Comparison of ENCODE assay signal across 8 cellular contexts in genomic region chr14:58243790-58244555, GRCh38.
DNase-seq lines count a peak whose midpoint lies in the region; ATAC-seq and TF ChIP-seq lines count a peak whose summit lies in the region.

No MANE protein-coding gene starts in this region.

- TF ChIP-seq CTCF in RWPE2 (IDR thresholded peaks at IDR 0.05; ENCODE audit: poor library complexity, severe bottlenecking) (no peak), GM20000 (IDR thresholded peaks at IDR 0.05; ENCODE audit: extremely low read depth, missing control alignments) (no peak)

- no peaks in the 10 kb centered on the region for H3K27me3 ChIP-seq in RWPE2 (ENCODE audit: insufficient read depth, poor library complexity, severe bottlenecking)
- H3K27me3 ChIP-seq in endocrine pancreas (ENCODE audit: control insufficient read depth, insufficient read depth, low read length), result no peaks in the 10 kb centered on the region
- H3K27me3 ChIP-seq in muscle layer of duodenum (ENCODE audit: low read depth, low read length), result no peaks in the 10 kb centered on the region

- ATAC-seq in GM21447 (IDR thresholded peaks at IDR 0.05; ENCODE audit: unreplicated experiment) (peak; percentile 36), RWPE2 (ENCODE audit: low read depth) (peak; percentile 25)

- H3K9me3 ChIP-seq in RWPE2 (ENCODE audit: severe bottlenecking) (no peaks in the 10 kb centered on the region), endocrine pancreas (ENCODE audit: control insufficient read depth, low read length) (no peaks in the 10 kb centered on the region), muscle layer of duodenum (ENCODE audit: control insufficient read depth in 1 of 2, low read length in 2 of 2) (no peaks in the 10 kb centered on the region)

- H3K4me3 ChIP-seq in RWPE2 (ENCODE audit: severe bottlenecking), result peak overlapping the region; percentile 72
- H3K4me3 ChIP-seq in endocrine pancreas (ENCODE audit: control insufficient read depth, insufficient read depth, low read length), result peak overlapping the region; percentile 95
- peak overlapping the region; percentile 75 to 93 for H3K4me3 ChIP-seq in muscle layer of duodenum (ENCODE audit: low read depth in 1 of 2, low read length in 2 of 2)

- H3K36me3 ChIP-seq in RWPE2 (ENCODE audit: low read depth) (peaks cover 21% of the 10 kb centered on the region), endocrine pancreas (ENCODE audit: control insufficient read depth, insufficient read depth, low read length) (no peaks in the 10 kb centered on the region), muscle layer of duodenum (ENCODE audit: control insufficient read depth in 1 of 2, insufficient read depth in 2 of 2, low read length in 2 of 2) (peaks cover 0 to 13% of the 10 kb centered on the region in 2 donors)

- H3K9ac ChIP-seq in endocrine pancreas (ENCODE audit: control insufficient read depth, insufficient read depth, low read length), result peak overlapping the region; percentile 47

- H3K4me1 ChIP-seq in RWPE2 (ENCODE audit: insufficient read depth, poor library complexity, severe bottlenecking), result peaks cover 25% of the 10 kb centered on the region
- H3K4me1 ChIP-seq in endocrine pancreas (ENCODE audit: control insufficient read depth, insufficient read depth, low read length), result peaks cover 23% of the 10 kb centered on the region
- H3K4me1 ChIP-seq in muscle layer of duodenum (ENCODE audit: control insufficient read depth in 1 of 2, insufficient read depth in 2 of 2, low read length in 2 of 2), result peaks cover 0 to 23% of the 10 kb centered on the region in 2 donors

- peak; percentile 51 for DNase-seq in EL
- DNase-seq in HS-5 (ENCODE audit: low read depth), result peak; percentile 32
- no peak for DNase-seq in RWPE2 (ENCODE audit: low spot score)
- no peak for DNase-seq in NCI-H1436 treated with DMSO at 0.1 percent for 48 hours (lab: John Stamatoyannopoulos, UW)
- DNase-seq in GM20000 (ENCODE audit: low spot score), result no peak

- H3K27ac ChIP-seq in RWPE2 (ENCODE audit: poor library complexity, severe bottlenecking) (peak overlapping the region; percentile 92), muscle layer of duodenum (ENCODE audit: low read length) (peak overlapping the region; percentile 97)

Comparison
In these comparisons a context has a peak if more than half of its experiments do, and no peak if none do; other contexts are left out.
1. DNase-seq: peak in EL (single experiment) and HS-5 (single experiment); none in RWPE2 (single experiment), NCI-H1436 treated with DMSO at 0.1 percent for 48 hours (single experiment) and GM20000 (single experiment).
2. Peak in every context shown above with its lines, with median percentiles within 50 percentile points of each other: H3K4me3 ChIP-seq.